18 cellular contexts compared by ENCODE assay signal in genomic region chr12:124432376-124432775, GRCh38.
DNase-seq lines count a peak whose midpoint lies in the region; ATAC-seq, FAIRE-seq and TF ChIP-seq lines count a peak whose summit lies in the region.
"Had no signal": no experiment of that assay in that cellular context is flagged by ENCODE, and none has a peak within 500 bp of the region (broad histone marks: within the 10 kb centered on the region; RNA-seq: fewer than 3 reads in every experiment).

No MANE protein-coding gene starts in this region.

- no peak for ATAC-seq in psoas muscle

- H3K9me3 ChIP-seq in BLaER1 treated with 17β-estradiol and CSF1 and Interleukin-3, amounts not matched to agents 10 nM and 100 nM (replicated peaks in 1 of 11) = no peaks in the 10 kb centered on the region
- H3K9me3 ChIP-seq in astrocyte (ENCODE audit: insufficient read depth, low read depth, low read length) (no peaks in the 10 kb centered on the region), left ventricle myocardium inferior (replicated peaks) (no peaks in the 10 kb centered on the region), psoas muscle (no peaks in the 10 kb centered on the region)

- peak overlapping the region; percentile 55 for H3K27ac Mint-ChIP-seq in astrocyte (ENCODE audit: unreplicated experiment)

- peaks cover 31% of the 10 kb centered on the region for H3K4me1 Mint-ChIP-seq in astrocyte (ENCODE audit: low read depth, unreplicated experiment)

- no peaks in the 10 kb centered on the region for H3K27me3 ChIP-seq in BLaER1 treated with 17β-estradiol and CSF1 and Interleukin-3, amounts not matched to agents 10 nM and 100 nM
- no peaks in the 10 kb centered on the region for H3K27me3 ChIP-seq in astrocyte (ENCODE audit: insufficient read depth, low read length)
- no peaks in the 10 kb centered on the region for H3K27me3 ChIP-seq in left ventricle myocardium inferior (ENCODE audit: low read depth)
- H3K27me3 ChIP-seq in psoas muscle (ENCODE audit: insufficient read depth in 3 of 3, low read length in 2 of 3) = no peaks in the 10 kb centered on the region

- H4K20me1 ChIP-seq in BLaER1 treated with 17β-estradiol and CSF1 and Interleukin-3, amounts not matched to agents 10 nM and 100 nM = peaks cover 56 to 99% (median 83%) of the 10 kb centered on the region in 11 experiments
- H4K20me1 ChIP-seq in astrocyte (ENCODE audit: insufficient read depth, low read length) = peaks cover 73% of the 10 kb centered on the region

- WGBS in psoas muscle, 3 donors = 76 to 89% (median 85%) methylated on average over 8 of the region's 8 CpGs

- peaks cover 18 to 70% (median 41%) of the 10 kb centered on the region in 11 experiments; a peak in 20 of 22 replicates for H3K36me3 ChIP-seq in BLaER1 treated with 17β-estradiol and CSF1 and Interleukin-3, amounts not matched to agents 10 nM and 100 nM
- peaks cover 3% of the 10 kb centered on the region for H3K36me3 ChIP-seq in astrocyte (ENCODE audit: insufficient read depth, low read length)
- H3K36me3 ChIP-seq in left ventricle myocardium inferior = peaks cover 25% of the 10 kb centered on the region
- peaks cover 0 to 28% of the 10 kb centered on the region in 2 donors for H3K36me3 ChIP-seq in psoas muscle (ENCODE audit: insufficient read depth in 1 of 2, low read depth in 1 of 2)

- H3K4me3 ChIP-seq in BLaER1 treated with 17β-estradiol and CSF1 and Interleukin-3, amounts not matched to agents 10 nM and 100 nM = no peak overlapping the region
- H3K4me3 ChIP-seq in astrocyte (ENCODE audit: insufficient read depth, low read depth, low read length) (no peak overlapping the region), left ventricle myocardium inferior (no peak overlapping the region), psoas muscle (no peak overlapping the region)

- peaks cover 9% of the 10 kb centered on the region for H3K36me3 Mint-ChIP-seq in astrocyte (ENCODE audit: low read depth, unreplicated experiment)

- H3K79me2 ChIP-seq in astrocyte (ENCODE audit: insufficient read depth, low read length) = peaks cover 13% of the 10 kb centered on the region

- intact Hi-C loops in left ventricle myocardium inferior (cut with micrococcal nuclease) = no loop called here
- intact Hi-C loops in psoas muscle (cut with DNase I) = loop anchor here in 1 of 2 donors (5.0 kb wide), 1 partner anchor 40 kb away; no protein-coding TSS in a partner anchor

- H2AFZ ChIP-seq in astrocyte (ENCODE audit: low read depth, low read length) = no peak overlapping the region

- peak overlapping the region in 5 of 11 experiments; percentile 3 to 51 (median 37); a peak in 7 of 22 replicates for H3K9ac ChIP-seq in BLaER1 treated with 17β-estradiol and CSF1 and Interleukin-3, amounts not matched to agents 10 nM and 100 nM
- H3K9ac ChIP-seq in astrocyte (ENCODE audit: low read length) = no peak overlapping the region

- peak overlapping the region in 9 of 11 experiments; percentile 26 to 91 (median 65); a peak in 16 of 22 replicates for H3K4me2 ChIP-seq in BLaER1 treated with 17β-estradiol and CSF1 and Interleukin-3, amounts not matched to agents 10 nM and 100 nM
- no peak overlapping the region for H3K4me2 ChIP-seq in astrocyte (ENCODE audit: low read length)

- H3K27me3 Mint-ChIP-seq in astrocyte (ENCODE audit: low read depth, unreplicated experiment) = no peaks in the 10 kb centered on the region
- H3K27me3 Mint-ChIP-seq: progenitor cell of endocrine pancreas had no signal

- FAIRE-seq in astrocyte (lab: Jason Lieb, UNC) = no peak
- FAIRE-seq: D721Med, endothelial cell of umbilical vein, islet of Langerhans had no signal

- DNase-seq in astrocyte (ENCODE audit: low read depth) (no peak), left ventricle myocardium inferior (peak; percentile 41), psoas muscle (no peak), AG08396 (ENCODE audit: low spot score) (no peak), GF-D8 (lab: John Stamatoyannopoulos, UW) (no peak), SHP77 (lab: John Stamatoyannopoulos, UW) (no peak), occipital lobe (lab: John Stamatoyannopoulos, UW) (no peak)
- DNase-seq: activated CD4-positive, alpha-beta T cell treated with anti-CD3 and anti-CD28 coated beads for 1 hour; activated naive CD4-positive, alpha-beta T cell; GOT3; NCI-H2107; stimulated activated CD4-positive, alpha-beta T cell treated with anti-CD3 and anti-CD28 coated beads, Interleukin-2, amount 100 ng/mL, for 24 hours had no signal

- TF ChIP-seq CTCF in astrocyte (IDR thresholded peaks at IDR 0.05; ENCODE audit: insufficient read depth, low read depth, low read length) = no peak
- no peak for TF ChIP-seq CTCF in left ventricle myocardium inferior (IDR thresholded peaks at IDR 0.05; ENCODE audit: borderline replicate concordance)
- TF ChIP-seq CTCF in psoas muscle (IDR thresholded peaks at IDR 0.05) = no peak

- H3K4me1 ChIP-seq in BLaER1 treated with 17β-estradiol and CSF1 and Interleukin-3, amounts not matched to agents 10 nM and 100 nM = peaks cover 64 to 83% (median 72%) of the 10 kb centered on the region in 10 experiments
- H3K4me1 ChIP-seq in astrocyte (ENCODE audit: insufficient read depth, low read length) (peaks cover 27% of the 10 kb centered on the region), left ventricle myocardium inferior (peaks cover 66% of the 10 kb centered on the region), psoas muscle (peaks cover 13% of the 10 kb centered on the region)

- peak overlapping the region in 7 of 11 experiments; percentile 3 to 56 (median 47); a peak in 11 of 22 replicates for H3K27ac ChIP-seq in BLaER1 treated with 17β-estradiol and CSF1 and Interleukin-3, amounts not matched to agents 10 nM and 100 nM
- H3K27ac ChIP-seq in astrocyte (ENCODE audit: low read depth, low read length) (no peak overlapping the region), left ventricle myocardium inferior (replicated peaks) (peak overlapping the region; percentile 74), psoas muscle (peak overlapping the region; percentile 58)

- no peaks in the 10 kb centered on the region for H3K9me3 Mint-ChIP-seq in astrocyte (ENCODE audit: unreplicated experiment)

- H3K4me3 Mint-ChIP-seq in astrocyte (ENCODE audit: unreplicated experiment) = no peak overlapping the region
- H3K4me3 Mint-ChIP-seq: T-helper 2 cell treated with Interferon-gamma antibody and Interleukin-4, amounts not matched to agents 5 μg/mL and 100 μg/mL, for 36 hours had no signal
